In the genomic region with DNA sequence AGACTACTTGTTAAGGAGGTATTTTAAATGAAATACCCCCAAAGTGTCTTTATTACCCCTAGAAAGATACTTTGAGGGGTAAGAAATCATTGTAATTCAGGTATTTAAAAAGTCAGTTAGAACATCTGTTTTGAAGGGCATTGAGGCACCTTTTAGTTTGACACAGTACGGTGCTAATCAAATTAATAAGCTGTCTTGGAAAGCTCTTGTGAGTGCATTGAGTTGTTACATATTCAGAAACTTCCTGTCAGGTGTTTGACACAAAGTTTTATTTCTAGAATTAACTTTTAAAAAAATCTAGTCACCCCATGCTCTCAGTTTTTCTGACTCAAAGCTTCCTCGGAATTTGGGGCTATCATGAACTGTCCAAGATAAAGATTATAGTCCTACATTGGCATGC, we compare ENCODE assay signal across 2 cellular contexts.
TF ChIP-seq lines count a peak whose summit lies in the region.

No MANE protein-coding gene starts in this region.

TF ChIP-seq in neural cell, 6 proteins besides CTCF, POLR2A, EP300 and RAD21 (continued from another document):
- TF ChIP-seq, protein P1, sequence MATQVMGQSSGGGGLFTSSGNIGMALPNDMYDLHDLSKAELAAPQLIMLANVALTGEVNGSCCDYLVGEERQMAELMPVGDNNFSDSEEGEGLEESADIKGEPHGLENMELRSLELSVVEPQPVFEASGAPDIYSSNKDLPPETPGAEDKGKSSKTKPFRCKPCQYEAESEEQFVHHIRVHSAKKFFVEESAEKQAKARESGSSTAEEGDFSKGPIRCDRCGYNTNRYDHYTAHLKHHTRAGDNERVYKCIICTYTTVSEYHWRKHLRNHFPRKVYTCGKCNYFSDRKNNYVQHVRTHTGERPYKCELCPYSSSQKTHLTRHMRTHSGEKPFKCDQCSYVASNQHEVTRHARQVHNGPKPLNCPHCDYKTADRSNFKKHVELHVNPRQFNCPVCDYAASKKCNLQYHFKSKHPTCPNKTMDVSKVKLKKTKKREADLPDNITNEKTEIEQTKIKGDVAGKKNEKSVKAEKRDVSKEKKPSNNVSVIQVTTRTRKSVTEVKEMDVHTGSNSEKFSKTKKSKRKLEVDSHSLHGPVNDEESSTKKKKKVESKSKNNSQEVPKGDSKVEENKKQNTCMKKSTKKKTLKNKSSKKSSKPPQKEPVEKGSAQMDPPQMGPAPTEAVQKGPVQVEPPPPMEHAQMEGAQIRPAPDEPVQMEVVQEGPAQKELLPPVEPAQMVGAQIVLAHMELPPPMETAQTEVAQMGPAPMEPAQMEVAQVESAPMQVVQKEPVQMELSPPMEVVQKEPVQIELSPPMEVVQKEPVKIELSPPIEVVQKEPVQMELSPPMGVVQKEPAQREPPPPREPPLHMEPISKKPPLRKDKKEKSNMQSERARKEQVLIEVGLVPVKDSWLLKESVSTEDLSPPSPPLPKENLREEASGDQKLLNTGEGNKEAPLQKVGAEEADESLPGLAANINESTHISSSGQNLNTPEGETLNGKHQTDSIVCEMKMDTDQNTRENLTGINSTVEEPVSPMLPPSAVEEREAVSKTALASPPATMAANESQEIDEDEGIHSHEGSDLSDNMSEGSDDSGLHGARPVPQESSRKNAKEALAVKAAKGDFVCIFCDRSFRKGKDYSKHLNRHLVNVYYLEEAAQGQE (IDR thresholded peaks at IDR 0.05; ENCODE audit: borderline replicate concordance) = no peak
- no peak for TF ChIP-seq MXI1 (conservative IDR thresholded peaks at IDR 0.05; ENCODE audit: poor library complexity, severe bottlenecking)

TF ChIP-seq in GM23338, 12 proteins besides CTCF, POLR2A, EP300 and RAD21 (continued from another document):
- TF ChIP-seq, protein P2, sequence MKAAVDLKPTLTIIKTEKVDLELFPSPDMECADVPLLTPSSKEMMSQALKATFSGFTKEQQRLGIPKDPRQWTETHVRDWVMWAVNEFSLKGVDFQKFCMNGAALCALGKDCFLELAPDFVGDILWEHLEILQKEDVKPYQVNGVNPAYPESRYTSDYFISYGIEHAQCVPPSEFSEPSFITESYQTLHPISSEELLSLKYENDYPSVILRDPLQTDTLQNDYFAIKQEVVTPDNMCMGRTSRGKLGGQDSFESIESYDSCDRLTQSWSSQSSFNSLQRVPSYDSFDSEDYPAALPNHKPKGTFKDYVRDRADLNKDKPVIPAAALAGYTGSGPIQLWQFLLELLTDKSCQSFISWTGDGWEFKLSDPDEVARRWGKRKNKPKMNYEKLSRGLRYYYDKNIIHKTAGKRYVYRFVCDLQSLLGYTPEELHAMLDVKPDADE (IDR thresholded peaks at IDR 0.05) = no peak
- TF ChIP-seq, protein P3, sequence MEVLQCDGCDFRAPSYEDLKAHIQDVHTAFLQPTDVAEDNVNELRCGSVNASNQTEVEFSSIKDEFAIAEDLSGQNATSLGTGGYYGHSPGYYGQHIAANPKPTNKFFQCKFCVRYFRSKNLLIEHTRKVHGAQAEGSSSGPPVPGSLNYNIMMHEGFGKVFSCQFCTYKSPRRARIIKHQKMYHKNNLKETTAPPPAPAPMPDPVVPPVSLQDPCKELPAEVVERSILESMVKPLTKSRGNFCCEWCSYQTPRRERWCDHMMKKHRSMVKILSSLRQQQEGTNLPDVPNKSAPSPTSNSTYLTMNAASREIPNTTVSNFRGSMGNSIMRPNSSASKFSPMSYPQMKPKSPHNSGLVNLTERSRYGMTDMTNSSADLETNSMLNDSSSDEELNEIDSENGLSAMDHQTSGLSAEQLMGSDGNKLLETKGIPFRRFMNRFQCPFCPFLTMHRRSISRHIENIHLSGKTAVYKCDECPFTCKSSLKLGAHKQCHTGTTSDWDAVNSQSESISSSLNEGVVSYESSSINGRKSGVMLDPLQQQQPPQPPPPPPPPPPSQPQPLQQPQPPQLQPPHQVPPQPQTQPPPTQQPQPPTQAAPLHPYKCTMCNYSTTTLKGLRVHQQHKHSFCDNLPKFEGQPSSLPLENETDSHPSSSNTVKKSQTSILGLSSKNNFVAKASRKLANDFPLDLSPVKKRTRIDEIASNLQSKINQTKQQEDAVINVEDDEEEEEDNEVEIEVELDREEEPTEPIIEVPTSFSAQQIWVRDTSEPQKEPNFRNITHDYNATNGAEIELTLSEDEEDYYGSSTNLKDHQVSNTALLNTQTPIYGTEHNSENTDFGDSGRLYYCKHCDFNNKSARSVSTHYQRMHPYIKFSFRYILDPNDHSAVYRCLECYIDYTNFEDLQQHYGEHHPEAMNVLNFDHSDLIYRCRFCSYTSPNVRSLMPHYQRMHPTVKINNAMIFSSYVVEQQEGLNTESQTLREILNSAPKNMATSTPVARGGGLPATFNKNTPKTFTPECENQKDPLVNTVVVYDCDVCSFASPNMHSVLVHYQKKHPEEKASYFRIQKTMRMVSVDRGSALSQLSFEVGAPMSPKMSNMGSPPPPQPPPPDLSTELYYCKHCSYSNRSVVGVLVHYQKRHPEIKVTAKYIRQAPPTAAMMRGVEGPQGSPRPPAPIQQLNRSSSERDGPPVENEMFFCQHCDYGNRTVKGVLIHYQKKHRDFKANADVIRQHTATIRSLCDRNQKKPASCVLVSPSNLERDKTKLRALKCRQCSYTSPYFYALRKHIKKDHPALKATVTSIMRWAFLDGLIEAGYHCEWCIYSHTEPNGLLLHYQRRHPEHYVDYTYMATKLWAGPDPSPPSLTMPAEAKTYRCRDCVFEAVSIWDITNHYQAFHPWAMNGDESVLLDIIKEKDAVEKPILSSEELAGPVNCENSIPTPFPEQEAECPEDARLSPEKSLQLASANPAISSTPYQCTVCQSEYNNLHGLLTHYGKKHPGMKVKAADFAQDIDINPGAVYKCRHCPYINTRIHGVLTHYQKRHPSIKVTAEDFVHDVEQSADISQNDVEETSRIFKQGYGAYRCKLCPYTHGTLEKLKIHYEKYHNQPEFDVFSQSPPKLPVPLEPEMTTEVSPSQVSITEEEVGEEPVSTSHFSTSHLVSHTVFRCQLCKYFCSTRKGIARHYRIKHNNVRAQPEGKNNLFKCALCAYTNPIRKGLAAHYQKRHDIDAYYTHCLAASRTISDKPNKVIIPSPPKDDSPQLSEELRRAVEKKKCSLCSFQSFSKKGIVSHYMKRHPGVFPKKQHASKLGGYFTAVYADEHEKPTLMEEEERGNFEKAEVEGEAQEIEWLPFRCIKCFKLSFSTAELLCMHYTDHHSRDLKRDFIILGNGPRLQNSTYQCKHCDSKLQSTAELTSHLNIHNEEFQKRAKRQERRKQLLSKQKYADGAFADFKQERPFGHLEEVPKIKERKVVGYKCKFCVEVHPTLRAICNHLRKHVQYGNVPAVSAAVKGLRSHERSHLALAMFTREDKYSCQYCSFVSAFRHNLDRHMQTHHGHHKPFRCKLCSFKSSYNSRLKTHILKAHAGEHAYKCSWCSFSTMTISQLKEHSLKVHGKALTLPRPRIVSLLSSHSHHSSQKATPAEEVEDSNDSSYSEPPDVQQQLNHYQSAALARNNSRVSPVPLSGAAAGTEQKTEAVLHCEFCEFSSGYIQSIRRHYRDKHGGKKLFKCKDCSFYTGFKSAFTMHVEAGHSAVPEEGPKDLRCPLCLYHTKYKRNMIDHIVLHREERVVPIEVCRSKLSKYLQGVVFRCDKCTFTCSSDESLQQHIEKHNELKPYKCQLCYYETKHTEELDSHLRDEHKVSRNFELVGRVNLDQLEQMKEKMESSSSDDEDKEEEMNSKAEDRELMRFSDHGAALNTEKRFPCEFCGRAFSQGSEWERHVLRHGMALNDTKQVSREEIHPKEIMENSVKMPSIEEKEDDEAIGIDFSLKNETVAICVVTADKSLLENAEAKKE (CRISPR knock-in tag; IDR thresholded peaks at IDR 0.05) = no peak
- TF ChIP-seq, protein P1 (IDR thresholded peaks at IDR 0.05; ENCODE audit: unreplicated experiment) = no peak
- TF ChIP-seq ZNF331 (CRISPR knock-in tag; IDR thresholded peaks at IDR 0.05; ENCODE audit: low read depth) (no peak), EZH2 (IDR thresholded peaks at IDR 0.05; ENCODE audit: low read depth, unreplicated experiment) (no peak), POLR2AphosphoS5 (IDR thresholded peaks at IDR 0.05; ENCODE audit: low read depth) (no peak), EZH2phosphoT487 (IDR thresholded peaks at IDR 0.05; ENCODE audit: unreplicated experiment) (no peak)
